ENCODE assay signal across 12 cellular contexts in genomic region chr12:96274331-96274730, GRCh38.
DNase-seq lines count a peak whose midpoint lies in the region; ATAC-seq lines count a peak whose summit lies in the region.
"Had no signal": no experiment of that assay in that cellular context is flagged by ENCODE, and none has a peak within 500 bp of the region (broad histone marks: within the 10 kb centered on the region; RNA-seq: fewer than 3 reads in every experiment).

No MANE protein-coding gene starts in this region.

- H3K27me3 ChIP-seq in right cardiac atrium (ENCODE audit: control insufficient read depth, insufficient read depth) = no peaks in the 10 kb centered on the region

- H3K4me1 Mint-ChIP-seq in stimulated activated naive CD8-positive, alpha-beta T cell treated with anti-CD3 and anti-CD28 coated beads, Interleukin-15, amount 100 ng/mL, for 72 hours = peaks cover 9% of the 10 kb centered on the region
- H3K4me1 Mint-ChIP-seq in T-helper 2 cell treated with Interferon-gamma antibody and Interleukin-4, amounts not matched to agents 5 μg/mL and 100 μg/mL, for 36 hours (ENCODE audit: low read depth) = peaks cover 4% of the 10 kb centered on the region
- H3K4me1 Mint-ChIP-seq: brain had no signal

- peak; percentile 49 to 84 for ATAC-seq in activated naive CD4-positive, alpha-beta T cell treated with anti-CD3 and anti-CD28 coated beads, Interleukin-2, amount 50 U/mL, for 72 hours
- ATAC-seq in stimulated activated naive CD8-positive, alpha-beta T cell treated with anti-CD3 and anti-CD28 coated beads, Interleukin-15, amount 100 ng/mL, for 72 hours = peak; percentile 73
- no peak for ATAC-seq in right cardiac atrium

- H3K4me3 ChIP-seq in right cardiac atrium (ENCODE audit: low read length) = no peak overlapping the region
- H3K4me3 ChIP-seq: SK-N-MC, skin epidermis had no signal

- no peak for DNase-seq in activated naive CD4-positive, alpha-beta T cell treated with anti-CD3 and anti-CD28 coated beads, Interleukin-2, amount 50 U/mL, for 72 hours (ENCODE audit: low spot score in 2 of 2)
- no peak for DNase-seq in activated naive CD4-positive, alpha-beta T cell treated with Interleukin-2 at 50 U/mL for 16 hours
- DNase-seq in HS-5 (ENCODE audit: low read depth) = peak; percentile 77
- peak; percentile 38 for DNase-seq in fibroblast of gingiva (ENCODE audit: low read depth)
- DNase-seq in stimulated activated naive CD8-positive, alpha-beta T cell treated with anti-CD3 and anti-CD28 coated beads, Interleukin-15, amount 100 ng/mL, for 72 hours = no peak
- DNase-seq in SHP77 (lab: John Stamatoyannopoulos, UW) = no peak
- DNase-seq in T-helper 2 cell treated with Interferon-gamma antibody and Interleukin-4, amounts not matched to agents 5 μg/mL and 100 μg/mL, for 36 hours (ENCODE audit: low spot score) = no peak
- DNase-seq in right cardiac atrium = no peak
- DNase-seq: Kasumi-1 had no signal

- no peak overlapping the region for H3K4me3 Mint-ChIP-seq in stimulated activated naive CD8-positive, alpha-beta T cell treated with anti-CD3 and anti-CD28 coated beads, Interleukin-15, amount 100 ng/mL, for 72 hours
- no peak overlapping the region for H3K4me3 Mint-ChIP-seq in T-helper 2 cell treated with Interferon-gamma antibody and Interleukin-4, amounts not matched to agents 5 μg/mL and 100 μg/mL, for 36 hours
- H3K4me3 Mint-ChIP-seq: brain had no signal

- no peaks in the 10 kb centered on the region for H3K27me3 Mint-ChIP-seq in stimulated activated naive CD8-positive, alpha-beta T cell treated with anti-CD3 and anti-CD28 coated beads, Interleukin-15, amount 100 ng/mL, for 72 hours
- no peaks in the 10 kb centered on the region for H3K27me3 Mint-ChIP-seq in T-helper 2 cell treated with Interferon-gamma antibody and Interleukin-4, amounts not matched to agents 5 μg/mL and 100 μg/mL, for 36 hours (ENCODE audit: low read depth)
- H3K27me3 Mint-ChIP-seq: brain had no signal

- H3K36me3 Mint-ChIP-seq in activated naive CD4-positive, alpha-beta T cell treated with anti-CD3 and anti-CD28 coated beads, Interleukin-2, amount 50 U/mL, for 72 hours = peaks cover 7 to 25% of the 10 kb centered on the region in 2 donors
- H3K36me3 Mint-ChIP-seq in T-helper 2 cell treated with Interferon-gamma antibody and Interleukin-4, amounts not matched to agents 5 μg/mL and 100 μg/mL, for 36 hours (ENCODE audit: low read depth) = peaks cover 46% of the 10 kb centered on the region

- intact Hi-C loops in right cardiac atrium (cut with DNase I) = no loop called here

- H3K27ac ChIP-seq in right cardiac atrium (ENCODE audit: low read length) = no peak overlapping the region
- H3K27ac ChIP-seq: SK-N-MC had no signal

- no peaks in the 10 kb centered on the region for H3K9me3 Mint-ChIP-seq in activated naive CD4-positive, alpha-beta T cell treated with anti-CD3 and anti-CD28 coated beads, Interleukin-2, amount 50 U/mL, for 72 hours
- H3K9me3 Mint-ChIP-seq in stimulated activated naive CD8-positive, alpha-beta T cell treated with anti-CD3 and anti-CD28 coated beads, Interleukin-15, amount 100 ng/mL, for 72 hours = no peaks in the 10 kb centered on the region
- no peaks in the 10 kb centered on the region for H3K9me3 Mint-ChIP-seq in T-helper 2 cell treated with Interferon-gamma antibody and Interleukin-4, amounts not matched to agents 5 μg/mL and 100 μg/mL, for 36 hours
- H3K9me3 Mint-ChIP-seq: brain had no signal

- H3K4me1 ChIP-seq in right cardiac atrium (ENCODE audit: control insufficient read depth, insufficient read depth, low read length) = no peaks in the 10 kb centered on the region

- H3K9me3 ChIP-seq in right cardiac atrium (ENCODE audit: control insufficient read depth, low read length) = no peaks in the 10 kb centered on the region

- H3K27ac Mint-ChIP-seq in activated naive CD4-positive, alpha-beta T cell treated with anti-CD3 and anti-CD28 coated beads, Interleukin-2, amount 50 U/mL, for 72 hours = no peak overlapping the region
- peak overlapping the region in 1 of 2 donors; percentile 25 for H3K27ac Mint-ChIP-seq in stimulated activated naive CD8-positive, alpha-beta T cell treated with anti-CD3 and anti-CD28 coated beads, Interleukin-15, amount 100 ng/mL, for 72 hours
- H3K27ac Mint-ChIP-seq in T-helper 2 cell treated with Interferon-gamma antibody and Interleukin-4, amounts not matched to agents 5 μg/mL and 100 μg/mL, for 36 hours = no peak overlapping the region
- H3K27ac Mint-ChIP-seq: brain had no signal

Comparison
In these comparisons a context has a peak if more than half of its experiments do, and no peak if none do; other contexts are left out.
1. ATAC-seq: peak in activated naive CD4-positive, alpha-beta T cell treated with anti-CD3 and anti-CD28 coated beads, Interleukin-2, amount 50 U/mL, for 72 hours (2 of 2) and stimulated activated naive CD8-positive, alpha-beta T cell treated with anti-CD3 and anti-CD28 coated beads, Interleukin-15, amount 100 ng/mL, for 72 hours (single experiment); none in right cardiac atrium (0 of 2).
2. DNase-seq: peak in HS-5 (single experiment) and fibroblast of gingiva (single experiment); none in activated naive CD4-positive, alpha-beta T cell treated with anti-CD3 and anti-CD28 coated beads, Interleukin-2, amount 50 U/mL, for 72 hours (0 of 2), activated naive CD4-positive, alpha-beta T cell treated with Interleukin-2 at 50 U/mL for 16 hours (single experiment), stimulated activated naive CD8-positive, alpha-beta T cell treated with anti-CD3 and anti-CD28 coated beads, Interleukin-15, amount 100 ng/mL, for 72 hours (0 of 2), SHP77 (0 of 2), T-helper 2 cell treated with Interferon-gamma antibody and Interleukin-4, amounts not matched to agents 5 μg/mL and 100 μg/mL, for 36 hours (single experiment) and right cardiac atrium (0 of 3).